In the genomic region with DNA sequence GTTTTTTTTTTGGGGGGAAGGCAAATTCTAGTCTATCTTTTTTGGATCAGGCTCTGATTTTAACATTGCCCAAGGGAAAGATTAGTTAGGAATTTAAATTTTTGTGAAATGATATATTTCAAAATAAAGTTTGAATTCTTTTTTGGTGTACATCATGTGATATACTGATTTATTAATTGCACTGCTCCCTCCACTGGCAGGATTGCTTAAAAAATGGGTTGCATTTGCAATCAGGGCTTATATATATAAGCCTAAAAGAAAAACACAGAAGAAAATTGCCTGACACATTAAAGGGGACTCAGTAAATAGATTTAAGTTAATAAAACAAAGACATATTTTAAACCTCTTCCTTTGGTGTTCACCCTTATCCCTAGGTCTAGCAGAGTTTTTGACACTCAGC, we compare ENCODE assay signal across 8 cellular contexts. TPM values are rescaled to one million over a fixed set of nuclear protein-coding genes. Genes with fewer than 3 reads are reported as not detected.
DNase-seq lines count a peak whose midpoint lies in the region; ATAC-seq and TF ChIP-seq lines count a peak whose summit lies in the region.

No MANE protein-coding gene starts in this region.

- H3K36me3 Mint-ChIP-seq in activated naive CD4-positive, alpha-beta T cell treated with anti-CD3 and anti-CD28 coated beads, Interleukin-2, amount 50 U/mL, for 24 hours, result no peaks in the 10 kb centered on the region
- H3K36me3 Mint-ChIP-seq in activated naive CD4-positive, alpha-beta T cell treated with anti-CD3 and anti-CD28 coated beads, Interleukin-2, amount 10 ng/mL, durations not matched to agents 7 days and 5 days, result no peaks in the 10 kb centered on the region
- H3K36me3 Mint-ChIP-seq in activated T-helper 17 cell treated with anti-CD3 and anti-CD28 coated beads, Interleukin-2, amount 50 U/mL, for 72 hours (ENCODE audit: low read depth), result peaks cover 7% of the 10 kb centered on the region
- no peaks in the 10 kb centered on the region for H3K36me3 Mint-ChIP-seq in stimulated activated naive B cell treated with anti-CD40 and anti-IgM and Interleukin-4, amounts not matched to agents 10 μg/mL and 1 μg/mL and 100 μg/mL, for 72 hours

- H3K27ac Mint-ChIP-seq in activated naive CD4-positive, alpha-beta T cell treated with anti-CD3 and anti-CD28 coated beads, Interleukin-2, amount 50 U/mL, for 24 hours, result no peak overlapping the region
- H3K27ac Mint-ChIP-seq in activated naive CD4-positive, alpha-beta T cell treated with anti-CD3 and anti-CD28 coated beads, Interleukin-2, amount 10 ng/mL, durations not matched to agents 7 days and 5 days, result no peak overlapping the region
- H3K27ac Mint-ChIP-seq in activated T-helper 17 cell treated with anti-CD3 and anti-CD28 coated beads, Interleukin-2, amount 50 U/mL, for 72 hours, result peak overlapping the region; percentile 89
- no peak overlapping the region for H3K27ac Mint-ChIP-seq in stimulated activated naive B cell treated with anti-CD40 and anti-IgM and Interleukin-4, amounts not matched to agents 10 μg/mL and 1 μg/mL and 100 μg/mL, for 72 hours

- H3K4me3 Mint-ChIP-seq in activated naive CD4-positive, alpha-beta T cell treated with anti-CD3 and anti-CD28 coated beads, Interleukin-2, amount 50 U/mL, for 24 hours, result peak overlapping the region; percentile 98
- H3K4me3 Mint-ChIP-seq in activated naive CD4-positive, alpha-beta T cell treated with anti-CD3 and anti-CD28 coated beads, Interleukin-2, amount 10 ng/mL, durations not matched to agents 7 days and 5 days, result no peak overlapping the region
- H3K4me3 Mint-ChIP-seq in activated T-helper 17 cell treated with anti-CD3 and anti-CD28 coated beads, Interleukin-2, amount 50 U/mL, for 72 hours, result peak overlapping the region; percentile 92
- no peak overlapping the region for H3K4me3 Mint-ChIP-seq in stimulated activated naive B cell treated with anti-CD40 and anti-IgM and Interleukin-4, amounts not matched to agents 10 μg/mL and 1 μg/mL and 100 μg/mL, for 72 hours

- TF ChIP-seq CTCF in tibial nerve (IDR thresholded peaks at IDR 0.05), result no peak

- TF ChIP-seq POLR2A in tibial nerve (IDR thresholded peaks at IDR 0.05), result no peak

- H3K4me1 ChIP-seq in tibial nerve, result peaks cover 0 to 40% (median 6%) of the 10 kb centered on the region in 4 donors

- H3K9me3 Mint-ChIP-seq in activated naive CD4-positive, alpha-beta T cell treated with anti-CD3 and anti-CD28 coated beads, Interleukin-2, amount 50 U/mL, for 24 hours, result no peaks in the 10 kb centered on the region
- H3K9me3 Mint-ChIP-seq in activated naive CD4-positive, alpha-beta T cell treated with anti-CD3 and anti-CD28 coated beads, Interleukin-2, amount 10 ng/mL, durations not matched to agents 7 days and 5 days, result no peaks in the 10 kb centered on the region
- no peaks in the 10 kb centered on the region for H3K9me3 Mint-ChIP-seq in activated T-helper 17 cell treated with anti-CD3 and anti-CD28 coated beads, Interleukin-2, amount 50 U/mL, for 72 hours
- H3K9me3 Mint-ChIP-seq in stimulated activated naive B cell treated with anti-CD40 and anti-IgM and Interleukin-4, amounts not matched to agents 10 μg/mL and 1 μg/mL and 100 μg/mL, for 72 hours, result no peaks in the 10 kb centered on the region

- CTCF ChIA-PET in activated naive CD4-positive, alpha-beta T cell treated with anti-CD3 and anti-CD28 coated beads, Interleukin-2, amount 10 ng/mL, durations not matched to agents 7 days and 5 days (lab: Charles Lee), result no interaction called here

- H3K36me3 ChIP-seq in tibial nerve, result peaks cover 0 to 14% (median 0%) of the 10 kb centered on the region in 3 donors

- DNase-seq in activated naive CD4-positive, alpha-beta T cell treated with anti-CD3 and anti-CD28 coated beads, Interleukin-2, amount 10 ng/mL, durations not matched to agents 7 days and 5 days, result no peak
- no peak for DNase-seq in tibial nerve (ENCODE audit: low spot score in 2 of 2)
- no peak for DNase-seq in stimulated activated naive B cell treated with anti-CD40 and anti-IgM and Interleukin-4, amounts not matched to agents 10 μg/mL and 1 μg/mL and 100 μg/mL, for 72 hours

- H3K27me3 ChIP-seq in tibial nerve, result no peaks in the 10 kb centered on the region

- H3K27ac ChIP-seq in tibial nerve, result peak overlapping the region in 1 of 4 donors; percentile 85

- no peak for ATAC-seq in activated T-helper 17 cell treated with anti-CD3 and anti-CD28 coated beads, Interleukin-2, amount 50 U/mL, for 72 hours (replicated peaks)
- ATAC-seq in GM19397 (IDR thresholded peaks at IDR 0.05; ENCODE audit: unreplicated experiment), result no peak
- no peak for ATAC-seq in GM21619 (IDR thresholded peaks at IDR 0.05; ENCODE audit: unreplicated experiment)
- ATAC-seq in stimulated activated naive B cell treated with anti-CD40 and anti-IgM and Interleukin-4, amounts not matched to agents 10 μg/mL and 1 μg/mL and 100 μg/mL, for 72 hours (replicated peaks), result no peak

- H3K9me3 ChIP-seq in tibial nerve, result no peaks in the 10 kb centered on the region

- H3K4me1 Mint-ChIP-seq in activated naive CD4-positive, alpha-beta T cell treated with anti-CD3 and anti-CD28 coated beads, Interleukin-2, amount 50 U/mL, for 24 hours, result peaks cover 13% of the 10 kb centered on the region
- peaks cover 18% of the 10 kb centered on the region for H3K4me1 Mint-ChIP-seq in activated naive CD4-positive, alpha-beta T cell treated with anti-CD3 and anti-CD28 coated beads, Interleukin-2, amount 10 ng/mL, durations not matched to agents 7 days and 5 days
- peaks cover 4% of the 10 kb centered on the region for H3K4me1 Mint-ChIP-seq in activated T-helper 17 cell treated with anti-CD3 and anti-CD28 coated beads, Interleukin-2, amount 50 U/mL, for 72 hours
- peaks cover 5 to 9% of the 10 kb centered on the region in 2 donors for H3K4me1 Mint-ChIP-seq in stimulated activated naive B cell treated with anti-CD40 and anti-IgM and Interleukin-4, amounts not matched to agents 10 μg/mL and 1 μg/mL and 100 μg/mL, for 72 hours

- peak overlapping the region; percentile 97 for H3K4me3 ChIP-seq in iPS-11a (ENCODE audit: low read depth, low read length)
- H3K4me3 ChIP-seq in tibial nerve, result peak overlapping the region; percentile 50 to 80 (median 64)

- TF ChIP-seq EP300 in tibial nerve (IDR thresholded peaks at IDR 0.05), result no peak

- no peaks in the 10 kb centered on the region for H3K27me3 Mint-ChIP-seq in activated naive CD4-positive, alpha-beta T cell treated with anti-CD3 and anti-CD28 coated beads, Interleukin-2, amount 50 U/mL, for 24 hours
- H3K27me3 Mint-ChIP-seq in activated naive CD4-positive, alpha-beta T cell treated with anti-CD3 and anti-CD28 coated beads, Interleukin-2, amount 10 ng/mL, durations not matched to agents 7 days and 5 days, result peaks cover 15% of the 10 kb centered on the region
- no peaks in the 10 kb centered on the region for H3K27me3 Mint-ChIP-seq in activated T-helper 17 cell treated with anti-CD3 and anti-CD28 coated beads, Interleukin-2, amount 50 U/mL, for 72 hours
- H3K27me3 Mint-ChIP-seq in stimulated activated naive B cell treated with anti-CD40 and anti-IgM and Interleukin-4, amounts not matched to agents 10 μg/mL and 1 μg/mL and 100 μg/mL, for 72 hours, result no peaks in the 10 kb centered on the region

RNA-seq across cellular contexts. Expression of a gene that starts 1.2 kb away (rescaled TPM):
- 1 to 10 TPM; 2.2 to 2.5 TPM for total RNA-seq in activated T-helper 17 cell treated with anti-CD3 and anti-CD28 coated beads, Interleukin-2, amount 50 U/mL, for 72 hours
- total RNA-seq in tibial nerve, result 10 to 100 TPM; 37.8 to 43.1 (median 38.8) TPM

RNA-seq across cellular contexts. Expression of a gene that starts 18.4 kb away (rescaled TPM):
- total RNA-seq in activated T-helper 17 cell treated with anti-CD3 and anti-CD28 coated beads, Interleukin-2, amount 50 U/mL, for 72 hours, result 10 to 100 TPM; 39.2 to 64.8 TPM
- total RNA-seq in tibial nerve, result 100 to 1,000 TPM in 1 of 4 donors, 10 to 100 TPM in 3; 68.2 to 102 (median 82.9) TPM

Comparison
In these comparisons a context has a peak if more than half of its experiments do, and no peak if none do; other contexts are left out.
1. H3K4me3 Mint-ChIP-seq: peak in activated naive CD4-positive, alpha-beta T cell treated with anti-CD3 and anti-CD28 coated beads, Interleukin-2, amount 50 U/mL, for 24 hours (single experiment) and activated T-helper 17 cell treated with anti-CD3 and anti-CD28 coated beads, Interleukin-2, amount 50 U/mL, for 72 hours (single experiment); none in activated naive CD4-positive, alpha-beta T cell treated with anti-CD3 and anti-CD28 coated beads, Interleukin-2, amount 10 ng/mL, durations not matched to agents 7 days and 5 days (single experiment) and stimulated activated naive B cell treated with anti-CD40 and anti-IgM and Interleukin-4, amounts not matched to agents 10 μg/mL and 1 μg/mL and 100 μg/mL, for 72 hours (0 of 2).
2. RNA of a gene that starts 1.2 kb away (total RNA-seq): 37.8 to 43.1 TPM in tibial nerve; 2.2 to 2.5 TPM in activated T-helper 17 cell treated with anti-CD3 and anti-CD28 coated beads, Interleukin-2, amount 50 U/mL, for 72 hours; every median in the first group is over 10 times any median in the second.